In the genomic region with DNA sequence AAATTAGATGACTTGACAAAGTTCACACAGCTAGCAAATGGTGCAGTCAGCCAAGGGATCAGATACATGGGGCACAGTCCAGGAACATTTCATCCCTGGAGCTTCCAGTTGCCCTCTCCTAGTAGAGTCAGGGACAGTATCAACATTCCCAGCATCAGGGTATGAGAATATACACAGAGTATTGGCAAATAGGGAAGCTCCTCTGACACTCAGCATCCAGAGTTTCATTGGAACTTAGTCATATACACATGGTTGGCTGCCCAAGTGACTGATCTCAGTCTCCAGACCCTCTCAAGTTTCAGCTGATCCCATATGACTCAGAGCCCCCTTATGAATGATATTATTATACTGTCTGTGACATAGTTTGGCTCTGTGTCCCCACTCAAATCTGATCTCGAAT, we compare ENCODE assay signal across 21 cellular contexts. TPM values are rescaled to one million over a fixed set of nuclear protein-coding genes. Genes with fewer than 3 reads are reported as not detected.
DNase-seq lines count a peak whose midpoint lies in the region; ATAC-seq and TF ChIP-seq lines count a peak whose summit lies in the region.
"Had no signal": no experiment of that assay in that cellular context is flagged by ENCODE, and none has a peak within 500 bp of the region (broad histone marks: within the 10 kb centered on the region; RNA-seq: fewer than 3 reads in every experiment).

No MANE protein-coding gene starts in this region.

- ATAC-seq in foreskin keratinocyte (peak; percentile 63), psoas muscle (peak; percentile 79 to 93 (median 82)), GM19395 (IDR thresholded peaks at IDR 0.05; ENCODE audit: unreplicated experiment) (no peak), GM18870 (IDR thresholded peaks at IDR 0.05; ENCODE audit: unreplicated experiment) (no peak)
- ATAC-seq: HCT116 had no signal

- H3K27me3 ChIP-seq in foreskin keratinocyte (peaks cover 20% of the 10 kb centered on the region), psoas muscle (ENCODE audit: insufficient read depth in 3 of 3, low read length in 2 of 3) (no peaks in the 10 kb centered on the region)
- H3K27me3 ChIP-seq: BE2C had no signal

- WGBS in psoas muscle, 3 donors = 11 to 26% (median 19%) methylated on average over 1 of the region's 1 CpG

- DNase-seq in Caki2 (ENCODE audit: low read depth) (peak; percentile 2), HT1080 (ENCODE audit: low read depth) (peak; percentile 61), foreskin keratinocyte (no peak), psoas muscle (no peak), NCI-H187 (lab: John Stamatoyannopoulos, UW) (no peak)
- DNase-seq: BE2C; C1 segment of cervical spinal cord; CD4-positive, CD25-positive, alpha-beta regulatory T cell; CD8-positive, alpha-beta memory T cell; COR-L47; DMS153; DMS79; GDM1; H7; HFFc6; KG1 had no signal

- intact Hi-C loops in psoas muscle (cut with DNase I) = no loop called here

- H3K9me3 ChIP-seq in psoas muscle = peaks cover 3% of the 10 kb centered on the region
- H3K9me3 ChIP-seq: BE2C had no signal

- no peak for TF ChIP-seq CTCF in foreskin keratinocyte (conservative IDR thresholded peaks at IDR 0.05)
- no peak for TF ChIP-seq CTCF in psoas muscle (IDR thresholded peaks at IDR 0.05)

- H3K4me1 ChIP-seq in foreskin keratinocyte (no peaks in the 10 kb centered on the region), psoas muscle (no peaks in the 10 kb centered on the region)
- H3K4me1 ChIP-seq: BE2C had no signal

- H3K27ac ChIP-seq in foreskin keratinocyte (no peak overlapping the region), psoas muscle (no peak overlapping the region)

- in situ Hi-C loops in Caki2 (cut with HindIII; ENCODE audit: low pct_unique_long_range_greater_than_20kb, low sequenced_read_pairs) = no loop called here

- H3K36me3 ChIP-seq in psoas muscle (ENCODE audit: insufficient read depth in 1 of 2, low read depth in 1 of 2) = no peaks in the 10 kb centered on the region
- H3K36me3 ChIP-seq: BE2C had no signal

- H3K4me3 ChIP-seq in psoas muscle = no peak overlapping the region

RNA-seq across cellular contexts. Expression of a gene that starts 13.7 kb away (rescaled TPM):
- not detected in 2 replicates for total RNA-seq in Caki2 (2014; rRNA removed; shearing (Covaris generic); ENCODE audit: low replicate concordance)
- total RNA-seq in HT1080 (2014; rRNA removed; shearing (Covaris generic)) = 0.23 and 0.64 TPM in 2 replicates
- 0.17 TPM in 1 of 2 replicates, not detected in the other for polyA plus RNA-seq in HT1080 (2015; cell fraction: cytosol; rRNA removed)
- polyA plus RNA-seq in HT1080 (2015; cell fraction: nucleus; rRNA removed) = 0.07 and 0.22 TPM in 2 replicates
- total RNA-seq in foreskin keratinocyte (0.18 TPM in 1 of 2 replicates, not detected in the other), psoas muscle (1 to 10 TPM in 3 of 4 donors, under 1 TPM in 1; 0.56 to 2.3 (median 1.3) TPM)
- polyA plus RNA-seq in foreskin keratinocyte (0.03 TPM in 1 of 2 replicates, not detected in the other), psoas muscle (under 1 TPM in 2 of 3 donors, not detected in 1; 0.68 to 0.71 TPM)
- total RNA-seq: A172; CD4-positive, CD25-positive, alpha-beta regulatory T cell; CD8-positive, alpha-beta memory T cell; Daoy; HFFc6 had no signal
- polyA plus RNA-seq: CD4-positive, CD25-positive, alpha-beta regulatory T cell; CD8-positive, alpha-beta memory T cell had no signal

Comparison
In these comparisons a context has a peak if more than half of its experiments do, and no peak if none do; other contexts are left out.
1. DNase-seq: peak in Caki2 (single experiment) and HT1080 (single experiment); none in foreskin keratinocyte (0 of 2), psoas muscle (0 of 2) and NCI-H187 (0 of 2).
2. ATAC-seq: peak in foreskin keratinocyte (single experiment) and psoas muscle (4 of 4); none in GM19395 (single experiment) and GM18870 (single experiment).